ENCODE assay signal across 9 cellular contexts in genomic region chr5:176812269-176813259, GRCh38. TPM values are rescaled to one million over a fixed set of nuclear protein-coding genes. Genes with fewer than 3 reads are reported as not detected.
A peak's percentile ranks its signal among the peaks of the same experiment; 100 is the strongest.
DNase-seq lines count a peak whose midpoint lies in the region; ATAC-seq and TF ChIP-seq lines count a peak whose summit lies in the region.
"Had no signal": no experiment of that assay in that cellular context is flagged by ENCODE, and none has a peak within 500 bp of the region (broad histone marks: within the 10 kb centered on the region; RNA-seq: fewer than 3 reads in every experiment).

No MANE protein-coding gene starts in this region.

- H3K4me3 Mint-ChIP-seq in chondrocyte (ENCODE audit: unreplicated experiment) (no peak overlapping the region), progenitor cell of endocrine pancreas (ENCODE audit: low read depth) (peak overlapping the region; percentile 24)
- no peak overlapping the region for H3K4me3 Mint-ChIP-seq in stimulated activated effector memory CD8-positive, alpha-beta T cell treated with anti-CD3 and anti-CD28 coated beads, Interleukin-12 subunit alpha, Interleukin-12 subunit beta, amount 100 ng/mL, for 72 hours

- peaks cover 15% of the 10 kb centered on the region for H3K4me1 Mint-ChIP-seq in chondrocyte (ENCODE audit: low read depth)
- H3K4me1 Mint-ChIP-seq in progenitor cell of endocrine pancreas (ENCODE audit: low read depth), result peaks cover 7% of the 10 kb centered on the region
- H3K4me1 Mint-ChIP-seq in stimulated activated effector memory CD8-positive, alpha-beta T cell treated with anti-CD3 and anti-CD28 coated beads, Interleukin-12 subunit alpha, Interleukin-12 subunit beta, amount 100 ng/mL, for 72 hours, result peaks cover 28% of the 10 kb centered on the region

- peaks cover 61% of the 10 kb centered on the region for H3K27me3 Mint-ChIP-seq in chondrocyte (ENCODE audit: low read depth)
- peaks cover 73% of the 10 kb centered on the region for H3K27me3 Mint-ChIP-seq in progenitor cell of endocrine pancreas

- H3K9me3 Mint-ChIP-seq in chondrocyte (ENCODE audit: low read depth) (no peaks in the 10 kb centered on the region), progenitor cell of endocrine pancreas (ENCODE audit: low read depth) (no peaks in the 10 kb centered on the region)
- no peaks in the 10 kb centered on the region for H3K9me3 Mint-ChIP-seq in stimulated activated effector memory CD8-positive, alpha-beta T cell treated with anti-CD3 and anti-CD28 coated beads, Interleukin-12 subunit alpha, Interleukin-12 subunit beta, amount 100 ng/mL, for 72 hours

- ATAC-seq in stimulated activated effector memory CD8-positive, alpha-beta T cell treated with anti-CD3 and anti-CD28 coated beads, Interleukin-12 subunit alpha, Interleukin-12 subunit beta, amount 100 ng/mL, for 72 hours, result no peak

- DNase-seq in NCI-H510A treated with DMSO at 0.1 percent for 48 hours (lab: John Stamatoyannopoulos, UW), result peak; percentile 26
- no peak for DNase-seq in NCI-H510A (lab: John Stamatoyannopoulos, UW)
- DNase-seq in NB4 (ENCODE audit: low read depth), result peak; percentile 57
- no peak for DNase-seq in chondrocyte (ENCODE audit: low spot score)
- DNase-seq in progenitor cell of endocrine pancreas (ENCODE audit: low spot score, unreplicated experiment), result peak; percentile 61
- DNase-seq in dedifferentiated amniotic fluid mesenchymal stem cell (ENCODE audit: extremely low spot score), result no peak
- no peak for DNase-seq in stimulated activated effector memory CD8-positive, alpha-beta T cell treated with anti-CD3 and anti-CD28 coated beads, Interleukin-12 subunit alpha, Interleukin-12 subunit beta, amount 100 ng/mL, for 72 hours (ENCODE audit: low spot score in 2 of 2)
- no peak for DNase-seq in germinal center (ENCODE audit: low spot score)

- no peak for TF ChIP-seq POLR2A in NB4 (IDR thresholded peaks at IDR 0.05; ENCODE audit: extremely low read depth, insufficient read length)

- TF ChIP-seq CTCF in NB4 (IDR thresholded peaks at IDR 0.05; ENCODE audit: low read depth, low read length), result peak; percentile 58
- TF ChIP-seq CTCF in chondrocyte (IDR thresholded peaks at IDR 0.05), result peak; percentile 78
- TF ChIP-seq CTCF in progenitor cell of endocrine pancreas (IDR thresholded peaks at IDR 0.05; ENCODE audit: unreplicated experiment), result peak; percentile 80

- no peaks in the 10 kb centered on the region for H3K36me3 Mint-ChIP-seq in chondrocyte (ENCODE audit: low read depth)
- no peaks in the 10 kb centered on the region for H3K36me3 Mint-ChIP-seq in progenitor cell of endocrine pancreas (ENCODE audit: insufficient read depth)
- H3K36me3 Mint-ChIP-seq in stimulated activated effector memory CD8-positive, alpha-beta T cell treated with anti-CD3 and anti-CD28 coated beads, Interleukin-12 subunit alpha, Interleukin-12 subunit beta, amount 100 ng/mL, for 72 hours, result no peaks in the 10 kb centered on the region

- no peak overlapping the region for H3K4me3 ChIP-seq in NB4 (ENCODE audit: low read depth, low read length)

- H3K27ac Mint-ChIP-seq in chondrocyte (ENCODE audit: unreplicated experiment) (no peak overlapping the region), progenitor cell of endocrine pancreas (no peak overlapping the region)
- H3K27ac Mint-ChIP-seq in stimulated activated effector memory CD8-positive, alpha-beta T cell treated with anti-CD3 and anti-CD28 coated beads, Interleukin-12 subunit alpha, Interleukin-12 subunit beta, amount 100 ng/mL, for 72 hours, result no peak overlapping the region

RNA-seq across cellular contexts. Expression of gene UNC5A, which starts 2.2 kb away (rescaled TPM):
- 0.15 to 0.18 TPM (median 0.17 TPM) in 3 replicates for total RNA-seq in chondrocyte
- total RNA-seq in progenitor cell of endocrine pancreas, result 2.8 and 2.9 TPM in 2 replicates
- total RNA-seq: T-helper 2 cell treated with Interferon-gamma antibody and Interleukin-4, amounts not matched to agents 100 ng/mL and 5 ng/mL, for 36 hours had no signal

Comparison
In these comparisons a context has a peak if more than half of its experiments do, and no peak if none do; other contexts are left out.
1. DNase-seq: peak in NCI-H510A treated with DMSO at 0.1 percent for 48 hours (single experiment), NB4 (single experiment) and progenitor cell of endocrine pancreas (single experiment); none in NCI-H510A (single experiment), chondrocyte (single experiment), dedifferentiated amniotic fluid mesenchymal stem cell (single experiment), stimulated activated effector memory CD8-positive, alpha-beta T cell treated with anti-CD3 and anti-CD28 coated beads, Interleukin-12 subunit alpha, Interleukin-12 subunit beta, amount 100 ng/mL, for 72 hours (0 of 2) and germinal center (single experiment).
2. Peak in every context shown above with its lines, with median percentiles within 50 percentile points of each other: CTCF ChIP-seq.